ENCODE assay signal across 1 cellular context in genomic region chr3:72163809-72164634, GRCh38.
TF ChIP-seq lines count a peak whose summit lies in the region.

No MANE protein-coding gene starts in this region.

TF ChIP-seq in GM12878, 131 proteins besides CTCF, POLR2A, EP300 and RAD21 (continued from another document and continues in another):
- TF ChIP-seq, protein P1, sequence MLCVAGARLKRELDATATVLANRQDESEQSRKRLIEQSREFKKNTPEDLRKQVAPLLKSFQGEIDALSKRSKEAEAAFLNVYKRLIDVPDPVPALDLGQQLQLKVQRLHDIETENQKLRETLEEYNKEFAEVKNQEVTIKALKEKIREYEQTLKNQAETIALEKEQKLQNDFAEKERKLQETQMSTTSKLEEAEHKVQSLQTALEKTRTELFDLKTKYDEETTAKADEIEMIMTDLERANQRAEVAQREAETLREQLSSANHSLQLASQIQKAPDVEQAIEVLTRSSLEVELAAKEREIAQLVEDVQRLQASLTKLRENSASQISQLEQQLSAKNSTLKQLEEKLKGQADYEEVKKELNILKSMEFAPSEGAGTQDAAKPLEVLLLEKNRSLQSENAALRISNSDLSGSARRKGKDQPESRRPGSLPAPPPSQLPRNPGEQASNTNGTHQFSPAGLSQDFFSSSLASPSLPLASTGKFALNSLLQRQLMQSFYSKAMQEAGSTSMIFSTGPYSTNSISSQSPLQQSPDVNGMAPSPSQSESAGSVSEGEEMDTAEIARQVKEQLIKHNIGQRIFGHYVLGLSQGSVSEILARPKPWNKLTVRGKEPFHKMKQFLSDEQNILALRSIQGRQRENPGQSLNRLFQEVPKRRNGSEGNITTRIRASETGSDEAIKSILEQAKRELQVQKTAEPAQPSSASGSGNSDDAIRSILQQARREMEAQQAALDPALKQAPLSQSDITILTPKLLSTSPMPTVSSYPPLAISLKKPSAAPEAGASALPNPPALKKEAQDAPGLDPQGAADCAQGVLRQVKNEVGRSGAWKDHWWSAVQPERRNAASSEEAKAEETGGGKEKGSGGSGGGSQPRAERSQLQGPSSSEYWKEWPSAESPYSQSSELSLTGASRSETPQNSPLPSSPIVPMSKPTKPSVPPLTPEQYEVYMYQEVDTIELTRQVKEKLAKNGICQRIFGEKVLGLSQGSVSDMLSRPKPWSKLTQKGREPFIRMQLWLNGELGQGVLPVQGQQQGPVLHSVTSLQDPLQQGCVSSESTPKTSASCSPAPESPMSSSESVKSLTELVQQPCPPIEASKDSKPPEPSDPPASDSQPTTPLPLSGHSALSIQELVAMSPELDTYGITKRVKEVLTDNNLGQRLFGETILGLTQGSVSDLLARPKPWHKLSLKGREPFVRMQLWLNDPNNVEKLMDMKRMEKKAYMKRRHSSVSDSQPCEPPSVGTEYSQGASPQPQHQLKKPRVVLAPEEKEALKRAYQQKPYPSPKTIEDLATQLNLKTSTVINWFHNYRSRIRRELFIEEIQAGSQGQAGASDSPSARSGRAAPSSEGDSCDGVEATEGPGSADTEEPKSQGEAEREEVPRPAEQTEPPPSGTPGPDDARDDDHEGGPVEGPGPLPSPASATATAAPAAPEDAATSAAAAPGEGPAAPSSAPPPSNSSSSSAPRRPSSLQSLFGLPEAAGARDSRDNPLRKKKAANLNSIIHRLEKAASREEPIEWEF (IDR thresholded peaks at IDR 0.05; ENCODE audit: insufficient replicate concordance, low read depth, low read length), result no peak
- TF ChIP-seq SRF (IDR thresholded peaks at IDR 0.05; ENCODE audit: low read depth in 2 of 2, low read length in 2 of 2), result no peak
- peak; percentile 80 for TF ChIP-seq BMI1 (IDR thresholded peaks at IDR 0.05; ENCODE audit: borderline replicate concordance)
- TF ChIP-seq SMARCA5 (IDR thresholded peaks at IDR 0.05), result peak; percentile 79
- TF ChIP-seq ZBED1 (IDR thresholded peaks at IDR 0.05; ENCODE audit: borderline replicate concordance), result peak; percentile 95
- peak; percentile 96 for TF ChIP-seq TCF7 (IDR thresholded peaks at IDR 0.05; ENCODE audit: borderline replicate concordance)
- TF ChIP-seq, protein P2, sequence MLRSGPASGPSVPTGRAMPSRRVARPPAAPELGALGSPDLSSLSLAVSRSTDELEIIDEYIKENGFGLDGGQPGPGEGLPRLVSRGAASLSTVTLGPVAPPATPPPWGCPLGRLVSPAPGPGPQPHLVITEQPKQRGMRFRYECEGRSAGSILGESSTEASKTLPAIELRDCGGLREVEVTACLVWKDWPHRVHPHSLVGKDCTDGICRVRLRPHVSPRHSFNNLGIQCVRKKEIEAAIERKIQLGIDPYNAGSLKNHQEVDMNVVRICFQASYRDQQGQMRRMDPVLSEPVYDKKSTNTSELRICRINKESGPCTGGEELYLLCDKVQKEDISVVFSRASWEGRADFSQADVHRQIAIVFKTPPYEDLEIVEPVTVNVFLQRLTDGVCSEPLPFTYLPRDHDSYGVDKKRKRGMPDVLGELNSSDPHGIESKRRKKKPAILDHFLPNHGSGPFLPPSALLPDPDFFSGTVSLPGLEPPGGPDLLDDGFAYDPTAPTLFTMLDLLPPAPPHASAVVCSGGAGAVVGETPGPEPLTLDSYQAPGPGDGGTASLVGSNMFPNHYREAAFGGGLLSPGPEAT (IDR thresholded peaks at IDR 0.05; ENCODE audit: low read depth), result peak; percentile 92
- TF ChIP-seq, protein P3, sequence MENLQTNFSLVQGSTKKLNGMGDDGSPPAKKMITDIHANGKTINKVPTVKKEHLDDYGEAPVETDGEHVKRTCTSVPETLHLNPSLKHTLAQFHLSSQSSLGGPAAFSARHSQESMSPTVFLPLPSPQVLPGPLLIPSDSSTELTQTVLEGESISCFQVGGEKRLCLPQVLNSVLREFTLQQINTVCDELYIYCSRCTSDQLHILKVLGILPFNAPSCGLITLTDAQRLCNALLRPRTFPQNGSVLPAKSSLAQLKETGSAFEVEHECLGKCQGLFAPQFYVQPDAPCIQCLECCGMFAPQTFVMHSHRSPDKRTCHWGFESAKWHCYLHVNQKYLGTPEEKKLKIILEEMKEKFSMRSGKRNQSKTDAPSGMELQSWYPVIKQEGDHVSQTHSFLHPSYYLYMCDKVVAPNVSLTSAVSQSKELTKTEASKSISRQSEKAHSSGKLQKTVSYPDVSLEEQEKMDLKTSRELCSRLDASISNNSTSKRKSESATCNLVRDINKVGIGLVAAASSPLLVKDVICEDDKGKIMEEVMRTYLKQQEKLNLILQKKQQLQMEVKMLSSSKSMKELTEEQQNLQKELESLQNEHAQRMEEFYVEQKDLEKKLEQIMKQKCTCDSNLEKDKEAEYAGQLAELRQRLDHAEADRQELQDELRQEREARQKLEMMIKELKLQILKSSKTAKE (IDR thresholded peaks at IDR 0.05; ENCODE audit: low read depth, poor library complexity, severe bottlenecking), result peak; percentile 97
- peak; percentile 22; the same call in 1 of the 2 replicates for TF ChIP-seq REST (IDR thresholded peaks at IDR 0.05; ENCODE audit: low read depth, low read length)
- TF ChIP-seq, protein P4, sequence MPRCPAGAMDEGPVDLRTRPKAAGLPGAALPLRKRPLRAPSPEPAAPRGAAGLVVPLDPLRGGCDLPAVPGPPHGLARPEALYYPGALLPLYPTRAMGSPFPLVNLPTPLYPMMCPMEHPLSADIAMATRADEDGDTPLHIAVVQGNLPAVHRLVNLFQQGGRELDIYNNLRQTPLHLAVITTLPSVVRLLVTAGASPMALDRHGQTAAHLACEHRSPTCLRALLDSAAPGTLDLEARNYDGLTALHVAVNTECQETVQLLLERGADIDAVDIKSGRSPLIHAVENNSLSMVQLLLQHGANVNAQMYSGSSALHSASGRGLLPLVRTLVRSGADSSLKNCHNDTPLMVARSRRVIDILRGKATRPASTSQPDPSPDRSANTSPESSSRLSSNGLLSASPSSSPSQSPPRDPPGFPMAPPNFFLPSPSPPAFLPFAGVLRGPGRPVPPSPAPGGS (IDR thresholded peaks at IDR 0.05; ENCODE audit: borderline replicate concordance, insufficient read depth, low read depth, low read length, poor library complexity, severe bottlenecking), result peak; percentile 89
- no peak for TF ChIP-seq SUPT20H (IDR thresholded peaks at IDR 0.05; ENCODE audit: borderline replicate concordance, control insufficient read depth, low read depth, low read length)
- TF ChIP-seq NRF1 (conservative IDR thresholded peaks at IDR 0.05; ENCODE audit: low read depth, low read length), result no peak
- TF ChIP-seq JUNB (IDR thresholded peaks at IDR 0.05), result no peak; the same call in none of the 2 replicates
- TF ChIP-seq USF2 (IDR thresholded peaks at IDR 0.05; ENCODE audit: borderline replicate concordance, low read depth, low read length), result no peak
- TF ChIP-seq, protein P5, sequence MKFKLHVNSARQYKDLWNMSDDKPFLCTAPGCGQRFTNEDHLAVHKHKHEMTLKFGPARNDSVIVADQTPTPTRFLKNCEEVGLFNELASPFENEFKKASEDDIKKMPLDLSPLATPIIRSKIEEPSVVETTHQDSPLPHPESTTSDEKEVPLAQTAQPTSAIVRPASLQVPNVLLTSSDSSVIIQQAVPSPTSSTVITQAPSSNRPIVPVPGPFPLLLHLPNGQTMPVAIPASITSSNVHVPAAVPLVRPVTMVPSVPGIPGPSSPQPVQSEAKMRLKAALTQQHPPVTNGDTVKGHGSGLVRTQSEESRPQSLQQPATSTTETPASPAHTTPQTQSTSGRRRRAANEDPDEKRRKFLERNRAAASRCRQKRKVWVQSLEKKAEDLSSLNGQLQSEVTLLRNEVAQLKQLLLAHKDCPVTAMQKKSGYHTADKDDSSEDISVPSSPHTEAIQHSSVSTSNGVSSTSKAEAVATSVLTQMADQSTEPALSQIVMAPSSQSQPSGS (IDR thresholded peaks at IDR 0.05; ENCODE audit: low read length), result peak; percentile 95
- peak; percentile 98 for TF ChIP-seq EED (IDR thresholded peaks at IDR 0.05; ENCODE audit: low read depth)
- no peak for TF ChIP-seq PAX8 (IDR thresholded peaks at IDR 0.05)
- TF ChIP-seq ATF7 (IDR thresholded peaks at IDR 0.05; ENCODE audit: low read depth), result peak; percentile 64; the same call in 1 of the 2 replicates
- TF ChIP-seq YY1 (IDR thresholded peaks at IDR 0.05; ENCODE audit: low read depth, low read length), result peak; percentile 51; the same call in 1 of the 2 replicates
- peak; percentile 91 for TF ChIP-seq CREM (IDR thresholded peaks at IDR 0.05; ENCODE audit: low read depth)
- peak in 1 of 2 experiments; percentile 11; a peak in 1 of 3 replicates for TF ChIP-seq EGR1 (IDR thresholded peaks at IDR 0.05; ENCODE audit: borderline replicate concordance in 1 of 2, low read depth in 2 of 2, low read length in 2 of 2)
- TF ChIP-seq RELA (IDR thresholded peaks at IDR 0.05; ENCODE audit: borderline replicate concordance, partially characterized antibody), result peak; percentile 75
- peak; percentile 91 to 98 for TF ChIP-seq CEBPB (IDR thresholded peaks at IDR 0.05; ENCODE audit: borderline replicate concordance in 1 of 2, low read depth in 2 of 2, low read length in 2 of 2)
- no peak for TF ChIP-seq SREBF2 (IDR thresholded peaks at IDR 0.05; ENCODE audit: low read length)
- peak; percentile 81 for TF ChIP-seq NR2C1 (IDR thresholded peaks at IDR 0.05)
- TF ChIP-seq MEF2A (IDR thresholded peaks at IDR 0.05; ENCODE audit: insufficient read depth, low read depth, low read length), result peak; percentile 94
- no peak for TF ChIP-seq POLR2AphosphoS2 (IDR thresholded peaks at IDR 0.05; ENCODE audit: low read depth, low read length)
- no peak for TF ChIP-seq SIN3A (IDR thresholded peaks at IDR 0.05; ENCODE audit: low read depth, low read length)
- TF ChIP-seq EZH2 (IDR thresholded peaks at IDR 0.05; ENCODE audit: borderline replicate concordance, control insufficient read depth, low read depth, low read length), result 0 out of 2 replicates have a peak, but pooled peaks have one; percentile 77
- no peak for TF ChIP-seq KLF5 (IDR thresholded peaks at IDR 0.05; ENCODE audit: partially characterized antibody)
- TF ChIP-seq STAT3 (IDR thresholded peaks at IDR 0.05; ENCODE audit: low read depth, low read length), result peak; percentile 75
- TF ChIP-seq SMAD1 (IDR thresholded peaks at IDR 0.05; ENCODE audit: low read depth, partially characterized antibody), result no peak
- TF ChIP-seq NFYA (IDR thresholded peaks at IDR 0.05; ENCODE audit: borderline replicate concordance, low read depth, low read length), result no peak
- no peak for TF ChIP-seq NR2C2 (IDR thresholded peaks at IDR 0.05; ENCODE audit: borderline replicate concordance, control insufficient read depth, insufficient read length, low read depth)
- TF ChIP-seq FOS (IDR thresholded peaks at IDR 0.05; ENCODE audit: borderline replicate concordance, extremely low read depth, insufficient read length), result peak; percentile 0
- no peak for TF ChIP-seq SUZ12 (IDR thresholded peaks at IDR 0.05; ENCODE audit: unreplicated experiment)
- TF ChIP-seq YBX1 (IDR thresholded peaks at IDR 0.05), result 0 out of 2 replicates have a peak, but pooled peaks have one; percentile 59
- peak; percentile 83; the same call in 1 of the 2 replicates for TF ChIP-seq SPI1 (IDR thresholded peaks at IDR 0.05; ENCODE audit: borderline replicate concordance, insufficient read depth, low read depth, low read length)
- TF ChIP-seq HDAC2 (IDR thresholded peaks at IDR 0.05), result no peak
- peak; percentile 96 for TF ChIP-seq IKZF1 (conservative IDR thresholded peaks at IDR 0.05)
- TF ChIP-seq ZNF207 (IDR thresholded peaks at IDR 0.05; ENCODE audit: borderline replicate concordance), result no peak
- no peak for TF ChIP-seq STAT1 (conservative IDR thresholded peaks at IDR 0.05)
- TF ChIP-seq ELK1 (IDR thresholded peaks at IDR 0.05; ENCODE audit: low read depth, low read length), result no peak
- no peak; the same call in 1 of the 2 replicates for TF ChIP-seq ZNF384 (IDR thresholded peaks at IDR 0.05; ENCODE audit: borderline replicate concordance, low read depth, low read length)
- peak; percentile 97 for TF ChIP-seq HSF1 (IDR thresholded peaks at IDR 0.05; ENCODE audit: low read depth, low read length)
